ENCODE assay signal across 2 cellular contexts in the genomic region with DNA sequence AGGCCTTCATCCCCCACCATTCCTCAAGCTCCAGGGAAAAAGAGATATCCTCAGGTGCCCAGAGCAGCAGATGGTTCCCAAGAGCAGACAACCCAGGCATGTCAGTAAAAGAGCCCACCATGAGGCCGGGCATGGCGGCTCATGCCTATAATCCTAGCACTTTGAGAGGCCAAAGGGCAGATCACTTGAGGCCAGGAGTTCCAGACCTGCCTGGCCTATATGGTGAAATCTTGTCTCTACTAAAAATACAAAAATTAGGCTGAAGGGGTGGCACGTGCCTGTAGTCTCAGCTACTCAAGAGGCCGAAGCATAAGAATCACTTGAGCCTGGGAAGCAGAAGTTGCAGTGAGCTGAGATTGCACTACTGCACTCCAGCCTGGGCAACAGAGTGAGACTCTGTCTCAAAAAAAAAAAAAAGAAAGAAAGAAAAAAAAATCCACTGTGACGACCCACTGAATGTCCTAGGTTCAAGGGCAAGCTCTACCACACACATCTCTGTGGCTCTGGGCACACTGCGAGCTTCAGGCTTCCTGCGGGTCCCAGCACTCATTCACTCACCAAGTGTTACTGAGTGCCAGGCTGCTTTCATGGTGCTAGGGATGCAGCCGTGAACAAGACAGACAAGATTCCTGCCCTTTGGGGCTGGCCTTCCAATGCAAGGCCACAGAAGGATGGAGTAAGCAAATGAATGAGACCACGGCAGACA.
TF ChIP-seq lines count a peak whose summit lies in the region.

No MANE protein-coding gene starts in this region.

TF ChIP-seq in H1, 55 proteins besides CTCF, POLR2A, EP300 and RAD21 (continues in another document):
- TF ChIP-seq RBBP5 (IDR thresholded peaks at IDR 0.05; ENCODE audit: borderline replicate concordance, low read depth, low read length) (no peak), SIRT6 (IDR thresholded peaks at IDR 0.05; ENCODE audit: low read length) (no peak), JUN (IDR thresholded peaks at IDR 0.05; ENCODE audit: low read depth, low read length) (no peak), CREB1 (IDR thresholded peaks at IDR 0.05) (no peak), SAP30 (IDR thresholded peaks at IDR 0.05; ENCODE audit: insufficient read depth, insufficient replicate concordance, low read length) (no peak), USF2 (IDR thresholded peaks at IDR 0.05; ENCODE audit: low read length) (no peak), SP4 (IDR thresholded peaks at IDR 0.05; ENCODE audit: low read length) (no peak), TAF1 (IDR thresholded peaks at IDR 0.05; ENCODE audit: low read depth, low read length) (no peak), BRCA1 (IDR thresholded peaks at IDR 0.05; ENCODE audit: low read depth, low read length) (no peak), KDM4A (IDR thresholded peaks at IDR 0.05; ENCODE audit: low read depth, low read length, severe bottlenecking) (no peak), MAX (IDR thresholded peaks at IDR 0.05) (no peak), ASH2L (IDR thresholded peaks at IDR 0.05; ENCODE audit: low read length) (no peak), JUND (IDR thresholded peaks at IDR 0.05; ENCODE audit: low read length) (no peak), RNF2 (IDR thresholded peaks at IDR 0.05; ENCODE audit: borderline replicate concordance, low read depth, low read length, missing control alignments, poor library complexity, severe bottlenecking) (no peak), FOSL1 (IDR thresholded peaks at IDR 0.05; ENCODE audit: insufficient read depth, low read depth, low read length) (no peak)

TF ChIP-seq in GM12891, 5 proteins besides CTCF, POLR2A, EP300 and RAD21:
- TF ChIP-seq SPI1 (IDR thresholded peaks at IDR 0.05; ENCODE audit: low read depth, low read length) (no peak), POU2F2 (IDR thresholded peaks at IDR 0.05; ENCODE audit: low read depth, low read length) (no peak), PAX5 (IDR thresholded peaks at IDR 0.05; ENCODE audit: insufficient read depth, low read length, severe bottlenecking) (no peak), TAF1 (IDR thresholded peaks at IDR 0.05; ENCODE audit: low read depth, low read length) (no peak), POLR2AphosphoS5 (IDR thresholded peaks at IDR 0.05; ENCODE audit: low read depth, low read length) (no peak)
